In genomic region chr1:19465650-19466049, GRCh38 we compare ENCODE assay signal across 17 cellular contexts. TPM values are rescaled to one million over a fixed set of nuclear protein-coding genes. Genes with fewer than 3 reads are reported as not detected.
DNase-seq lines count a peak whose midpoint lies in the region; ATAC-seq, FAIRE-seq and TF ChIP-seq lines count a peak whose summit lies in the region.
"Had no signal": no experiment of that assay in that cellular context is flagged by ENCODE, and none has a peak within 500 bp of the region (broad histone marks: within the 10 kb centered on the region; RNA-seq: fewer than 3 reads in every experiment).

No MANE protein-coding gene starts in this region.

- H3K27ac Mint-ChIP-seq in T-helper 2 cell treated with Interferon-gamma antibody and Interleukin-4, amounts not matched to agents 5 μg/mL and 100 μg/mL, for 36 hours = peak overlapping the region; percentile 76
- peak overlapping the region; percentile 53 for H3K27ac Mint-ChIP-seq in activated CD4-positive, alpha-beta memory T cell treated with anti-CD3 and anti-CD28 coated beads, Interleukin-2, amount 10 ng/mL, durations not matched to agents 7 days and 5 days
- H3K27ac Mint-ChIP-seq in stimulated activated memory B cell treated with anti-CD40 and anti-IgM and Interleukin-4, amounts not matched to agents 10 μg/mL and 1 μg/mL and 100 μg/mL, for 72 hours = peak overlapping the region; percentile 52
- H3K27ac Mint-ChIP-seq: progenitor cell of endocrine pancreas had no signal

- DNase-seq in T-helper 2 cell treated with Interferon-gamma antibody and Interleukin-4, amounts not matched to agents 5 μg/mL and 100 μg/mL, for 36 hours (ENCODE audit: low spot score) = no peak
- DNase-seq in T-helper 2 cell (no peak), kidney (no peak), mesenteric fat pad (ENCODE audit: low spot score) (no peak), Kasumi-1 (lab: John Stamatoyannopoulos, UW) (no peak)
- no peak for DNase-seq in activated CD4-positive, alpha-beta memory T cell treated with anti-CD3 and anti-CD28 coated beads, Interleukin-2, amount 10 ng/mL, durations not matched to agents 7 days and 5 days
- DNase-seq: 8988T; Caco-2; HFFc6; hippocampal formation; NCI-H446 treated with DMSO at 0.1 percent for 48 hours; PC-3; stimulated activated CD4-positive, alpha-beta T cell treated with anti-CD3 and anti-CD28 coated beads, Interleukin-4, amount 100 ng/mL, for 24 hours; T-helper 9 cell had no signal

- CTCF ChIA-PET in activated CD4-positive, alpha-beta memory T cell treated with anti-CD3 and anti-CD28 coated beads, Interleukin-2, amount 10 ng/mL, durations not matched to agents 7 days and 5 days (lab: Charles Lee) = interaction anchor here (0.8 to 2.3 kb wide), 4 partner anchors 12 to 185 kb away, joined by 3 to 9 read pairs (median 4); partner anchors contain the start of gene CAPZB

- no peak for ATAC-seq in stimulated activated memory B cell treated with anti-CD40 and anti-IgM and Interleukin-4, amounts not matched to agents 10 μg/mL and 1 μg/mL and 100 μg/mL, for 72 hours
- no peak for ATAC-seq in HG02852 (IDR thresholded peaks at IDR 0.05; ENCODE audit: unreplicated experiment)
- ATAC-seq: PC-3 had no signal

- no peaks in the 10 kb centered on the region for H3K36me3 ChIP-seq in kidney (ENCODE audit: control insufficient read depth in 1 of 2, insufficient read depth in 2 of 2, low read length in 2 of 2)

- no peak for TF ChIP-seq CTCF in kidney (IDR thresholded peaks at IDR 0.05; ENCODE audit: borderline replicate concordance, extremely low read depth, insufficient read depth)

- H3K4me1 Mint-ChIP-seq in T-helper 2 cell treated with Interferon-gamma antibody and Interleukin-4, amounts not matched to agents 5 μg/mL and 100 μg/mL, for 36 hours (ENCODE audit: low read depth) = peaks cover 86% of the 10 kb centered on the region
- peaks cover 94% of the 10 kb centered on the region for H3K4me1 Mint-ChIP-seq in activated CD4-positive, alpha-beta memory T cell treated with anti-CD3 and anti-CD28 coated beads, Interleukin-2, amount 10 ng/mL, durations not matched to agents 7 days and 5 days
- H3K4me1 Mint-ChIP-seq in stimulated activated memory B cell treated with anti-CD40 and anti-IgM and Interleukin-4, amounts not matched to agents 10 μg/mL and 1 μg/mL and 100 μg/mL, for 72 hours = peaks cover 89% of the 10 kb centered on the region

- POLR2A ChIA-PET in activated CD4-positive, alpha-beta memory T cell treated with anti-CD3 and anti-CD28 coated beads, Interleukin-2, amount 10 ng/mL, durations not matched to agents 7 days and 5 days (lab: Charles Lee) = interaction anchor here (1.4 to 7.5 kb wide), 4 partner anchors 11 to 75 kb away, joined by 4 to 96 read pairs (median 9); partner anchors contain the start of gene CAPZB

- H3K36me3 Mint-ChIP-seq in T-helper 2 cell treated with Interferon-gamma antibody and Interleukin-4, amounts not matched to agents 5 μg/mL and 100 μg/mL, for 36 hours (ENCODE audit: low read depth) = peaks cover 51% of the 10 kb centered on the region
- H3K36me3 Mint-ChIP-seq in activated CD4-positive, alpha-beta memory T cell treated with anti-CD3 and anti-CD28 coated beads, Interleukin-2, amount 10 ng/mL, durations not matched to agents 7 days and 5 days (ENCODE audit: low read depth) = peaks cover 58% of the 10 kb centered on the region
- peaks cover 9% of the 10 kb centered on the region for H3K36me3 Mint-ChIP-seq in stimulated activated memory B cell treated with anti-CD40 and anti-IgM and Interleukin-4, amounts not matched to agents 10 μg/mL and 1 μg/mL and 100 μg/mL, for 72 hours

- H3K4me3 Mint-ChIP-seq in T-helper 2 cell treated with Interferon-gamma antibody and Interleukin-4, amounts not matched to agents 5 μg/mL and 100 μg/mL, for 36 hours = no peak overlapping the region
- no peak overlapping the region for H3K4me3 Mint-ChIP-seq in activated CD4-positive, alpha-beta memory T cell treated with anti-CD3 and anti-CD28 coated beads, Interleukin-2, amount 10 ng/mL, durations not matched to agents 7 days and 5 days
- no peak overlapping the region for H3K4me3 Mint-ChIP-seq in stimulated activated memory B cell treated with anti-CD40 and anti-IgM and Interleukin-4, amounts not matched to agents 10 μg/mL and 1 μg/mL and 100 μg/mL, for 72 hours
- H3K4me3 Mint-ChIP-seq: HFFc6 had no signal

- FAIRE-seq in kidney (lab: Jason Lieb, UNC) = no peak

- no peak overlapping the region for H3K9ac ChIP-seq in kidney (ENCODE audit: low read length in 2 of 2)

- H3K4me1 ChIP-seq in kidney (ENCODE audit: control insufficient read depth in 1 of 2, insufficient read depth in 1 of 2, low read depth in 1 of 2, low read length in 2 of 2) = peaks cover 43 to 54% of the 10 kb centered on the region in 2 donors

- intact Hi-C loops in kidney (cut with DNase I) = no loop called here

- no peaks in the 10 kb centered on the region for H3K27me3 Mint-ChIP-seq in T-helper 2 cell treated with Interferon-gamma antibody and Interleukin-4, amounts not matched to agents 5 μg/mL and 100 μg/mL, for 36 hours (ENCODE audit: low read depth)
- H3K27me3 Mint-ChIP-seq in activated CD4-positive, alpha-beta memory T cell treated with anti-CD3 and anti-CD28 coated beads, Interleukin-2, amount 10 ng/mL, durations not matched to agents 7 days and 5 days = no peaks in the 10 kb centered on the region
- no peaks in the 10 kb centered on the region for H3K27me3 Mint-ChIP-seq in stimulated activated memory B cell treated with anti-CD40 and anti-IgM and Interleukin-4, amounts not matched to agents 10 μg/mL and 1 μg/mL and 100 μg/mL, for 72 hours
- H3K27me3 Mint-ChIP-seq: progenitor cell of endocrine pancreas had no signal

- no peaks in the 10 kb centered on the region for H3K9me3 Mint-ChIP-seq in T-helper 2 cell treated with Interferon-gamma antibody and Interleukin-4, amounts not matched to agents 5 μg/mL and 100 μg/mL, for 36 hours
- no peaks in the 10 kb centered on the region for H3K9me3 Mint-ChIP-seq in activated CD4-positive, alpha-beta memory T cell treated with anti-CD3 and anti-CD28 coated beads, Interleukin-2, amount 10 ng/mL, durations not matched to agents 7 days and 5 days
- H3K9me3 Mint-ChIP-seq in stimulated activated memory B cell treated with anti-CD40 and anti-IgM and Interleukin-4, amounts not matched to agents 10 μg/mL and 1 μg/mL and 100 μg/mL, for 72 hours = no peaks in the 10 kb centered on the region
- H3K9me3 Mint-ChIP-seq: HFFc6 had no signal

- H3K9me3 ChIP-seq in kidney (ENCODE audit: control insufficient read depth in 1 of 2, low read length in 2 of 2) = no peaks in the 10 kb centered on the region
- H3K9me3 ChIP-seq: Caco-2 had no signal

- H3K27ac ChIP-seq in kidney (ENCODE audit: low read depth in 2 of 2, low read length in 2 of 2) = peak overlapping the region; percentile 54 to 79

- no peak overlapping the region for H3K4me3 ChIP-seq in kidney (ENCODE audit: low read length in 2 of 2)

RNA-seq across cellular contexts. Expression of gene CAPZB, which starts 19.7 kb away (rescaled TPM):
- total RNA-seq in activated CD4-positive, alpha-beta memory T cell treated with anti-CD3 and anti-CD28 coated beads, Interleukin-2, amount 10 ng/mL, durations not matched to agents 7 days and 5 days = 100 to 1,000 TPM; 537 to 565 TPM
- total RNA-seq in kidney (265 TPM), mesenteric fat pad (260 TPM)
- polyA plus RNA-seq in kidney (ENCODE audit: insufficient read depth, low read depth, low replicate concordance) = 253 TPM
